8 cellular contexts compared by ENCODE assay signal in genomic region chr3:42979044-42979962, GRCh38. TPM values are rescaled to one million over a fixed set of nuclear protein-coding genes. Genes with fewer than 3 reads are reported as not detected.
DNase-seq lines count a peak whose midpoint lies in the region; ATAC-seq and TF ChIP-seq lines count a peak whose summit lies in the region.

Gene GASK1A, plus strand, starts transcription at chr3:42979311. Its CDS starts 332 bp downstream, at chr3:42979643.

- H3K4me3 ChIP-seq in PC-3 (ENCODE audit: low read length), result peak within 1 kb of the TSS; percentile 66
- H3K4me3 ChIP-seq in brain microvascular endothelial cell (ENCODE audit: low read depth, low read length), result peak within 1 kb of the TSS; percentile 33

- H3F3A ChIP-seq in PC-3 (ENCODE audit: low read length, unreplicated experiment), result no peaks in the 10 kb centered on the region

- intact Hi-C loops in PC-3 (cut with micrococcal nuclease), result no loop called here

- H3K36me3 ChIP-seq in PC-3 (ENCODE audit: low read depth, low read length) (no peaks in the 10 kb centered on the region), brain microvascular endothelial cell (replicated peaks) (no peaks in the 10 kb centered on the region)

- DNase-seq in NCI-H1417 (lab: John Stamatoyannopoulos, UW) (peak in 2 of 3 experiments; percentile 52 to 62), NCI-H1417 treated with DMSO at 0.1 percent for 48 hours (lab: John Stamatoyannopoulos, UW) (no peak), PC-3 (peak; percentile 53), brain microvascular endothelial cell (no peak), left lobe of liver (ENCODE audit: low spot score) (peak; percentile 82)
- peak; percentile 28 to 51 for DNase-seq in stimulated activated CD4-positive, alpha-beta T cell treated with anti-CD3 and anti-CD28 coated beads, Interleukin-2, amount 100 ng/mL, for 24 hours

- no TSS peak for BruUV-seq in PC-3 (replicated peaks; lab: Mats Ljungman, UMichigan)

- peak within 1 kb of the TSS; percentile 80 for H2AFZ ChIP-seq in PC-3 (ENCODE audit: low read length)

- in situ Hi-C loops in brain microvascular endothelial cell (cut with HindIII; ENCODE audit: low pct_ligation_motif_present, low sequenced_read_pairs), result no loop called here

- no peaks in the 10 kb centered on the region for H3K9me2 ChIP-seq in PC-3 (replicated peaks; ENCODE audit: low read length)

- H3K27ac ChIP-seq in PC-3 (ENCODE audit: low read length) (no peak within 1 kb of the TSS), brain microvascular endothelial cell (no peak within 1 kb of the TSS)

- peaks cover 20% of the 10 kb centered on the region; the same call in 1 of the 2 replicates for H3K27me3 ChIP-seq in PC-3 (ENCODE audit: low read length)
- H3K27me3 ChIP-seq in brain microvascular endothelial cell (replicated peaks), result peaks cover 29% of the 10 kb centered on the region

- ATAC-seq in PC-3, result peak; percentile 60
- peak; percentile 82 for ATAC-seq in left lobe of liver
- ATAC-seq in HG02763 (IDR thresholded peaks at IDR 0.05; ENCODE audit: unreplicated experiment), result no peak
- no peak for ATAC-seq in HG03280 (IDR thresholded peaks at IDR 0.05; ENCODE audit: unreplicated experiment)

- TF ChIP-seq CTCF in PC-3 (conservative IDR thresholded peaks at IDR 0.05; ENCODE audit: low read depth, low read length) (no peak), brain microvascular endothelial cell (IDR thresholded peaks at IDR 0.05; ENCODE audit: low read depth, low read length, missing control alignments) (no peak)

- CTCF ChIA-PET in PC-3 (lab: Charles Lee), result no interaction called here

- H3K9ac ChIP-seq in PC-3 (ENCODE audit: low read length), result peak within 1 kb of the TSS; percentile 15

- POLR2A ChIA-PET in PC-3 (lab: Charles Lee; ENCODE audit: unreplicated experiment), result no interaction called here

- no peaks in the 10 kb centered on the region for H4K20me1 ChIP-seq in PC-3 (ENCODE audit: low read length)

- H3K4me2 ChIP-seq in PC-3 (ENCODE audit: low read length), result peak within 1 kb of the TSS; percentile 79

- H3K79me2 ChIP-seq in PC-3 (ENCODE audit: low read length), result no peaks in the 10 kb centered on the region

- peaks cover 19% of the 10 kb centered on the region for H3K4me1 ChIP-seq in PC-3 (ENCODE audit: insufficient read depth, low read length)

- H3K9me3 ChIP-seq in PC-3 (ENCODE audit: low read length), result peaks cover 8% of the 10 kb centered on the region; the same call in 1 of the 2 replicates

RNA-seq across cellular contexts. Expression of gene GASK1A, which starts in this region (rescaled TPM):
- total RNA-seq in PC-3 (2014; rRNA removed) (1.9 and 2.5 TPM in 2 replicates), left lobe of liver (19.9 TPM)

Comparison
In these comparisons a context has a peak if more than half of its experiments do, and no peak if none do; other contexts are left out.
1. DNase-seq: peak in NCI-H1417 (2 of 3), PC-3 (single experiment), left lobe of liver (single experiment) and stimulated activated CD4-positive, alpha-beta T cell treated with anti-CD3 and anti-CD28 coated beads, Interleukin-2, amount 100 ng/mL, for 24 hours (2 of 2); none in NCI-H1417 treated with DMSO at 0.1 percent for 48 hours (single experiment) and brain microvascular endothelial cell (single experiment).
2. ATAC-seq: peak in PC-3 (single experiment) and left lobe of liver (single experiment); none in HG02763 (single experiment) and HG03280 (single experiment).